21 cellular contexts compared by ENCODE assay signal in the genomic region with DNA sequence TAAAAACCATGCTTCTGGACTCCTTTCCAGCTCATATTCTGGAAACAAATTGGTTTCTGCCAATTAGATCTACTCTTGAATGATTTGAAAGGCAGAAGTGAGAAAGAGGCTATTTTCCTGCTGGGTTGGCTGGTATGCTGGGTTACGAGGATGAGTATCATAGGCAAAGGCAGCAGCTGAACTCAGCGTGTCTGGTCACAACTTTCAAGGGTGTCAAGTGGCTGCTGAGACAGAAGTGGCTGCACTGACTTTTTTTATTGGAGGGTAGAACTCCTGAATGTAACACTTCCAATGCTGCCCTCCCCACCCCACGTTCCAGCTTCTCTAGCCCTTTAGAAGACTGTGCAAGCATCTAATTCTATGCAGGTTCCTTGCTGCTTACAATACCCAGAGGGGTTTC. TPM values are rescaled to one million over a fixed set of nuclear protein-coding genes. Genes with fewer than 3 reads are reported as not detected.
"Had no signal": no experiment of that assay in that cellular context is flagged by ENCODE, and none has a peak within 500 bp of the region (broad histone marks: within the 10 kb centered on the region; RNA-seq: fewer than 3 reads in every experiment).

No MANE protein-coding gene starts in this region.

- H3K36me3 Mint-ChIP-seq: memory B cell; naive thymus-derived CD4-positive, alpha-beta T cell; stimulated activated effector memory CD8-positive, alpha-beta T cell treated with anti-CD3 and anti-CD28 coated beads, Interleukin-12 subunit alpha, Interleukin-12 subunit beta, amount 100 ng/mL, for 72 hours had no signal

- H3K27ac ChIP-seq: epithelial cell of prostate, esophagus muscularis mucosa, gastrocnemius medialis, left lung, lower lobe of right lung, neutrophil, testis, tibial nerve, upper lobe of right lung, vagina had no signal

- DNase-seq: effector memory CD4-positive, alpha-beta T cell; gastrocnemius medialis; islet precursor cell; left lung; lower lobe of right lung; midbrain; naive thymus-derived CD4-positive, alpha-beta T cell; nephron progenitor cell; posterior cingulate gyrus; stimulated activated CD4-positive, alpha-beta T cell treated with anti-CD3 and anti-CD28 coated beads, Interleukin-2, amount 100 ng/mL, for 48 hours; testis; upper lobe of right lung had no signal

- H3K4me1 ChIP-seq: esophagus muscularis mucosa, gastrocnemius medialis, lower lobe of right lung, testis, tibial nerve, upper lobe of right lung, vagina had no signal

- ATAC-seq: gastrocnemius medialis; left lung; lower lobe of right lung; naive thymus-derived CD4-positive, alpha-beta T cell; stimulated activated effector memory CD8-positive, alpha-beta T cell treated with anti-CD3 and anti-CD28 coated beads, Interleukin-12 subunit alpha, Interleukin-12 subunit beta, amount 100 ng/mL, for 72 hours; upper lobe of right lung had no signal

- H3K9me3 Mint-ChIP-seq: memory B cell; stimulated activated effector memory CD8-positive, alpha-beta T cell treated with anti-CD3 and anti-CD28 coated beads, Interleukin-12 subunit alpha, Interleukin-12 subunit beta, amount 100 ng/mL, for 72 hours; stimulated activated naive CD8-positive, alpha-beta T cell treated with anti-CD3 and anti-CD28 coated beads, Interleukin-15, Interleukin-2, amounts not matched to agents 100 ng/mL and 50 ng/mL, for 24 hours had no signal

- H3K9me3 ChIP-seq: esophagus muscularis mucosa, gastrocnemius medialis, left lung, lower lobe of right lung, neutrophil, testis, tibial nerve, upper lobe of right lung, vagina had no signal

- H3K27me3 ChIP-seq: esophagus muscularis mucosa, gastrocnemius medialis, neutrophil, testis, tibial nerve, upper lobe of right lung, vagina had no signal

- H3K4me3 Mint-ChIP-seq: memory B cell; naive thymus-derived CD4-positive, alpha-beta T cell; nephron progenitor cell; stimulated activated effector memory CD8-positive, alpha-beta T cell treated with anti-CD3 and anti-CD28 coated beads, Interleukin-12 subunit alpha, Interleukin-12 subunit beta, amount 100 ng/mL, for 72 hours; stimulated activated naive CD8-positive, alpha-beta T cell treated with anti-CD3 and anti-CD28 coated beads, Interleukin-15, Interleukin-2, amounts not matched to agents 100 ng/mL and 50 ng/mL, for 24 hours had no signal

- H3K4me2 ChIP-seq: smooth muscle cell had no signal

- H3K4me1 Mint-ChIP-seq: naive thymus-derived CD4-positive, alpha-beta T cell; stimulated activated effector memory CD8-positive, alpha-beta T cell treated with anti-CD3 and anti-CD28 coated beads, Interleukin-12 subunit alpha, Interleukin-12 subunit beta, amount 100 ng/mL, for 72 hours had no signal

- H3K27ac Mint-ChIP-seq: memory B cell; naive thymus-derived CD4-positive, alpha-beta T cell; nephron progenitor cell; stimulated activated effector memory CD8-positive, alpha-beta T cell treated with anti-CD3 and anti-CD28 coated beads, Interleukin-12 subunit alpha, Interleukin-12 subunit beta, amount 100 ng/mL, for 72 hours; stimulated activated naive CD8-positive, alpha-beta T cell treated with anti-CD3 and anti-CD28 coated beads, Interleukin-15, Interleukin-2, amounts not matched to agents 100 ng/mL and 50 ng/mL, for 24 hours had no signal

- H3K36me3 ChIP-seq: esophagus muscularis mucosa, gastrocnemius medialis, left lung, lower lobe of right lung, neutrophil, tibial nerve, upper lobe of right lung, vagina had no signal

- H3K4me3 ChIP-seq: esophagus muscularis mucosa, gastrocnemius medialis, left lung, lower lobe of right lung, smooth muscle cell, testis, tibial nerve, upper lobe of right lung, vagina had no signal

RNA-seq across cellular contexts. Expression of a gene that starts 8.3 kb away (rescaled TPM):
- total RNA-seq: naive thymus-derived CD4-positive, alpha-beta T cell had no signal
- polyA plus RNA-seq: naive thymus-derived CD4-positive, alpha-beta T cell had no signal
